Comparison of ENCODE assay signal across 10 cellular contexts in the genomic region with DNA sequence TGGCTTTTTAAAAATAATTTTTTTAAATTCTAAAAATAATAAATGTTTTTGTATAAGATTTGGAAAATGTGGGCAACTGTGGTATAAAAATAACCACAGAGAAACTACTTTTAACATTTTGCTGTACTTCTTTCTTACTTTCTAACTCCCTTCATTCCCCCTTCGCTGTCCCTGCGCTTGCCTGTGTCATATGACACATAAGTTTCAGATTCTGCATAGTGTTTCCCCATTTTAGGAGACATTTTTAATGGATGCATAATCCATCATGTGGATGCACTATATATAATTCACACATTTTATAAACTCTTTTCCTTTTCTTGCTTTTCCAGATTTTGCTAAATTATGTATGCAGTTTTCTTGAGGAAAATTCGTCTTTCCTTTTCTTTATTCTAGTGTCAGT. TPM values are rescaled to one million over a fixed set of nuclear protein-coding genes. Genes with fewer than 3 reads are reported as not detected.
DNase-seq lines count a peak whose midpoint lies in the region; ATAC-seq and TF ChIP-seq lines count a peak whose summit lies in the region.
"Had no signal": no experiment of that assay in that cellular context is flagged by ENCODE, and none has a peak within 500 bp of the region (broad histone marks: within the 10 kb centered on the region; RNA-seq: fewer than 3 reads in every experiment).

No MANE protein-coding gene starts in this region.

- peak overlapping the region; percentile 48 for H3K4me3 Mint-ChIP-seq in memory B cell
- H3K4me3 Mint-ChIP-seq in activated naive CD4-positive, alpha-beta T cell treated with anti-CD3 and anti-CD28 coated beads for 36 hours = no peak overlapping the region

- DNase-seq in memory B cell (ENCODE audit: low spot score in 2 of 2) (no peak), NCI-H226 (no peak), GM20000 (ENCODE audit: low spot score) (no peak)
- DNase-seq in activated naive CD4-positive, alpha-beta T cell treated with anti-CD3 and anti-CD28 coated beads for 36 hours = no peak
- DNase-seq: NCI-H526, stomach had no signal

- ATAC-seq in GM18867 (IDR thresholded peaks at IDR 0.05; ENCODE audit: unreplicated experiment) = peak; percentile 39
- ATAC-seq in GM21786 (IDR thresholded peaks at IDR 0.05; ENCODE audit: unreplicated experiment) = peak; percentile 33
- ATAC-seq in HG03521 (IDR thresholded peaks at IDR 0.05; ENCODE audit: unreplicated experiment) = peak; percentile 37
- ATAC-seq in memory B cell (ENCODE audit: low read depth) = peak; percentile 29
- ATAC-seq in HG02981 (IDR thresholded peaks at IDR 0.05; ENCODE audit: unreplicated experiment) = no peak

- H3K27ac Mint-ChIP-seq in memory B cell = peak overlapping the region; percentile 88
- no peak overlapping the region for H3K27ac Mint-ChIP-seq in activated naive CD4-positive, alpha-beta T cell treated with anti-CD3 and anti-CD28 coated beads for 36 hours

- peaks cover 2% of the 10 kb centered on the region for H3K9me3 Mint-ChIP-seq in memory B cell
- H3K9me3 Mint-ChIP-seq in activated naive CD4-positive, alpha-beta T cell treated with anti-CD3 and anti-CD28 coated beads for 36 hours = no peaks in the 10 kb centered on the region

- peaks cover 5% of the 10 kb centered on the region for H3K36me3 Mint-ChIP-seq in memory B cell
- H3K36me3 Mint-ChIP-seq in activated naive CD4-positive, alpha-beta T cell treated with anti-CD3 and anti-CD28 coated beads for 36 hours (ENCODE audit: low read depth) = peaks cover 5% of the 10 kb centered on the region

- CTCF ChIA-PET in activated naive CD4-positive, alpha-beta T cell treated with anti-CD3 and anti-CD28 coated beads for 36 hours (lab: Charles Lee) = interaction anchor here (0.9 kb wide), 1 partner anchor 29 kb away, joined by 3 read pairs; no protein-coding TSS in a partner anchor

- intact Hi-C loops in activated naive CD4-positive, alpha-beta T cell treated with anti-CD3 and anti-CD28 coated beads for 36 hours (cut with micrococcal nuclease) = no loop called here

- H3K27me3 Mint-ChIP-seq in memory B cell = no peaks in the 10 kb centered on the region
- H3K27me3 Mint-ChIP-seq in activated naive CD4-positive, alpha-beta T cell treated with anti-CD3 and anti-CD28 coated beads for 36 hours (ENCODE audit: low read depth) = no peaks in the 10 kb centered on the region

- peaks cover 20% of the 10 kb centered on the region for H3K4me1 Mint-ChIP-seq in memory B cell
- H3K4me1 Mint-ChIP-seq in activated naive CD4-positive, alpha-beta T cell treated with anti-CD3 and anti-CD28 coated beads for 36 hours (ENCODE audit: low read depth) = peaks cover 9% of the 10 kb centered on the region

- TF ChIP-seq CTCF in GM20000 (IDR thresholded peaks at IDR 0.05; ENCODE audit: extremely low read depth, missing control alignments) = no peak

RNA-seq across cellular contexts. Expression of a gene that starts 16.3 kb away (rescaled TPM):
- total RNA-seq in activated naive CD4-positive, alpha-beta T cell treated with anti-CD3 and anti-CD28 coated beads for 36 hours = 10 to 100 TPM; 13.4 to 15.1 TPM
